ENCODE assay signal across 15 cellular contexts in genomic region chr3:196774845-196775422, GRCh38. TPM values are rescaled to one million over a fixed set of nuclear protein-coding genes. Genes with fewer than 3 reads are reported as not detected.
A peak's percentile ranks its signal among the peaks of the same experiment; 100 is the strongest.
DNase-seq lines count a peak whose midpoint lies in the region; ATAC-seq lines count a peak whose summit lies in the region.
"Had no signal": no experiment of that assay in that cellular context is flagged by ENCODE, and none has a peak within 500 bp of the region (broad histone marks: within the 10 kb centered on the region; RNA-seq: fewer than 3 reads in every experiment).

No MANE protein-coding gene starts in this region.

- ATAC-seq in activated CD4-positive, alpha-beta T cell treated with anti-CD3 and anti-CD28 coated beads for 36 hours: peak; percentile 33
- no peak for ATAC-seq in T-helper 17 cell
- ATAC-seq in HG02642 (IDR thresholded peaks at IDR 0.05; ENCODE audit: poor library complexity, unreplicated experiment): no peak

- H3K36me3 ChIP-seq in skeletal muscle tissue (ENCODE audit: control insufficient read depth in 3 of 3, insufficient read depth in 3 of 3, low read length in 3 of 3): peaks cover 0 to 2% (median 0%) of the 10 kb centered on the region in 3 donors
- H3K36me3 ChIP-seq: tibial artery had no signal

- peaks cover 9 to 30% (median 14%) of the 10 kb centered on the region in 3 donors for H3K4me1 ChIP-seq in skeletal muscle tissue (ENCODE audit: control insufficient read depth in 3 of 3, insufficient read depth in 3 of 3, low read length in 3 of 3)

- peak overlapping the region; percentile 61 for H3K27ac ChIP-seq in skeletal muscle tissue (ENCODE audit: low read depth, low read length)
- H3K27ac ChIP-seq: tibial artery had no signal

- H3K9ac ChIP-seq in skeletal muscle tissue (ENCODE audit: low read depth in 1 of 3, low read length in 3 of 3): no peak overlapping the region

- H3K4me1 Mint-ChIP-seq in activated CD4-positive, alpha-beta T cell treated with anti-CD3 and anti-CD28 coated beads for 36 hours: peaks cover 69% of the 10 kb centered on the region
- H3K4me1 Mint-ChIP-seq in activated CD4-positive, alpha-beta T cell treated with anti-CD3 and anti-CD28 coated beads, Interleukin-2, amount 10 ng/mL, durations not matched to agents 7 days and 5 days: peaks cover 45% of the 10 kb centered on the region
- peaks cover 54% of the 10 kb centered on the region for H3K4me1 Mint-ChIP-seq in T-helper 17 cell

- peaks cover 5% of the 10 kb centered on the region for H3K9me3 Mint-ChIP-seq in activated CD4-positive, alpha-beta T cell treated with anti-CD3 and anti-CD28 coated beads for 36 hours (ENCODE audit: low read depth)
- peaks cover 11% of the 10 kb centered on the region for H3K9me3 Mint-ChIP-seq in activated CD4-positive, alpha-beta T cell treated with anti-CD3 and anti-CD28 coated beads, Interleukin-2, amount 10 ng/mL, durations not matched to agents 7 days and 5 days

- peak overlapping the region; percentile 59 for H3K27ac Mint-ChIP-seq in activated CD4-positive, alpha-beta T cell treated with anti-CD3 and anti-CD28 coated beads for 36 hours
- H3K27ac Mint-ChIP-seq in activated CD4-positive, alpha-beta T cell treated with anti-CD3 and anti-CD28 coated beads, Interleukin-2, amount 10 ng/mL, durations not matched to agents 7 days and 5 days: no peak overlapping the region
- peak overlapping the region; percentile 34 for H3K27ac Mint-ChIP-seq in T-helper 17 cell
- H3K27ac Mint-ChIP-seq: activated naive CD4-positive, alpha-beta T cell treated with anti-CD3 and anti-CD28 coated beads for 36 hours had no signal

- no peak overlapping the region for H3K4me3 Mint-ChIP-seq in activated CD4-positive, alpha-beta T cell treated with anti-CD3 and anti-CD28 coated beads for 36 hours
- no peak overlapping the region for H3K4me3 Mint-ChIP-seq in activated CD4-positive, alpha-beta T cell treated with anti-CD3 and anti-CD28 coated beads, Interleukin-2, amount 10 ng/mL, durations not matched to agents 7 days and 5 days
- peak overlapping the region; percentile 74 for H3K4me3 Mint-ChIP-seq in T-helper 17 cell
- H3K4me3 Mint-ChIP-seq: activated naive CD4-positive, alpha-beta T cell treated with anti-CD3 and anti-CD28 coated beads for 36 hours had no signal

- no peaks in the 10 kb centered on the region for H3K27me3 Mint-ChIP-seq in activated CD4-positive, alpha-beta T cell treated with anti-CD3 and anti-CD28 coated beads for 36 hours
- no peaks in the 10 kb centered on the region for H3K27me3 Mint-ChIP-seq in activated CD4-positive, alpha-beta T cell treated with anti-CD3 and anti-CD28 coated beads, Interleukin-2, amount 10 ng/mL, durations not matched to agents 7 days and 5 days
- no peaks in the 10 kb centered on the region for H3K27me3 Mint-ChIP-seq in T-helper 17 cell

- no peaks in the 10 kb centered on the region for H3K9me3 ChIP-seq in T-helper 17 cell (ENCODE audit: control insufficient read depth, low read length, poor library complexity, severe bottlenecking)
- no peaks in the 10 kb centered on the region for H3K9me3 ChIP-seq in skeletal muscle tissue (ENCODE audit: control insufficient read depth in 3 of 3, low read length in 3 of 3)
- H3K9me3 ChIP-seq: tibial artery had no signal

- CTCF ChIA-PET in activated CD4-positive, alpha-beta T cell treated with anti-CD3 and anti-CD28 coated beads for 36 hours (lab: Charles Lee): interaction anchor here (0.8 to 1.4 kb wide), 3 partner anchors 12 to 141 kb away, joined by 3 to 4 read pairs (median 3); no protein-coding TSS in a partner anchor
- CTCF ChIA-PET in activated CD4-positive, alpha-beta T cell treated with anti-CD3 and anti-CD28 coated beads, Interleukin-2, amount 10 ng/mL, durations not matched to agents 7 days and 5 days (lab: Charles Lee): interaction anchor here (1.2 kb wide), 1 partner anchor 246 kb away, joined by 3 read pairs; no protein-coding TSS in a partner anchor

- DNase-seq in activated CD4-positive, alpha-beta T cell treated with anti-CD3 and anti-CD28 coated beads for 36 hours: no peak
- DNase-seq in activated CD4-positive, alpha-beta T cell treated with anti-CD3 and anti-CD28 coated beads, Interleukin-2, amount 10 ng/mL, durations not matched to agents 7 days and 5 days: no peak
- no peak for DNase-seq in T-helper 17 cell
- peak; percentile 31 for DNase-seq in fibroblast of gingiva (ENCODE audit: low read depth)
- no peak for DNase-seq in SW480 (ENCODE audit: low spot score)
- DNase-seq in NCI-H1694 treated with DMSO at 0.1 percent for 48 hours (lab: John Stamatoyannopoulos, UW): no peak
- DNase-seq: 8988T; activated naive CD4-positive, alpha-beta T cell treated with anti-CD3 and anti-CD28 coated beads for 36 hours; DMS79; Karpas-422; NCI-H2081; retina; tibial artery had no signal

- H3K36me3 Mint-ChIP-seq in activated CD4-positive, alpha-beta T cell treated with anti-CD3 and anti-CD28 coated beads for 36 hours (ENCODE audit: low read depth): peaks cover 21% of the 10 kb centered on the region
- H3K36me3 Mint-ChIP-seq in activated CD4-positive, alpha-beta T cell treated with anti-CD3 and anti-CD28 coated beads, Interleukin-2, amount 10 ng/mL, durations not matched to agents 7 days and 5 days (ENCODE audit: low read depth): peaks cover 53% of the 10 kb centered on the region
- no peaks in the 10 kb centered on the region for H3K36me3 Mint-ChIP-seq in T-helper 17 cell (ENCODE audit: low read depth)

- POLR2A ChIA-PET in activated CD4-positive, alpha-beta T cell treated with anti-CD3 and anti-CD28 coated beads for 36 hours (lab: Charles Lee): no interaction called here
- POLR2A ChIA-PET in activated CD4-positive, alpha-beta T cell treated with anti-CD3 and anti-CD28 coated beads, Interleukin-2, amount 10 ng/mL, durations not matched to agents 7 days and 5 days (lab: Charles Lee): interaction anchor here (0.6 kb wide), 1 partner anchor 35 kb away, joined by 5 read pairs; no protein-coding TSS in a partner anchor

- H3K27me3 ChIP-seq in skeletal muscle tissue (ENCODE audit: control insufficient read depth in 3 of 3, insufficient read depth in 3 of 3, low read length in 3 of 3): no peaks in the 10 kb centered on the region
- H3K27me3 ChIP-seq: tibial artery had no signal

- no peak overlapping the region for H3K4me3 ChIP-seq in skeletal muscle tissue (ENCODE audit: low read length in 3 of 3)
- H3K4me3 ChIP-seq: tibial artery had no signal

- intact Hi-C loops in activated CD4-positive, alpha-beta T cell treated with anti-CD3 and anti-CD28 coated beads for 36 hours (cut with DNase I, micrococcal nuclease): no loop called here

RNA-seq across cellular contexts. Expression of gene PAK2, which starts 35.3 kb away (rescaled TPM):
- 10 to 100 TPM; 57.6 to 82.2 TPM for total RNA-seq in activated CD4-positive, alpha-beta T cell treated with anti-CD3 and anti-CD28 coated beads for 36 hours
- 10 to 100 TPM; 88.6 to 98.5 TPM for total RNA-seq in activated CD4-positive, alpha-beta T cell treated with anti-CD3 and anti-CD28 coated beads, Interleukin-2, amount 10 ng/mL, durations not matched to agents 7 days and 5 days
- total RNA-seq in T-helper 17 cell (10 to 100 TPM; 70.6 to 80.0 TPM), skeletal muscle tissue (24.5 TPM)
